In genomic region chr6:35365599-35366596, GRCh38 we compare ENCODE assay signal across 1 cellular context.
TF ChIP-seq lines count a peak whose summit lies in the region.

No MANE protein-coding gene starts in this region.

TF ChIP-seq in K562, 482 proteins besides CTCF, POLR2A, EP300 and RAD21 (continued from another document):
- TF ChIP-seq ATF3 (IDR thresholded peaks at IDR 0.05) = peak; percentile 54; the same call in 1 of the 2 replicates
- TF ChIP-seq ATF3 (CRISPR knock-in tag; conservative IDR thresholded peaks at IDR 0.05) = no peak
- TF ChIP-seq ZKSCAN3 (CRISPR knock-in tag; IDR thresholded peaks at IDR 0.05) = no peak
- no peak for TF ChIP-seq FOXA3 (CRISPR knock-in tag; conservative IDR thresholded peaks at IDR 0.05 in 1 of 2, IDR thresholded peaks at IDR 0.05 in 1 of 2)
- 0 out of 2 replicates have a peak, but pooled peaks have one; percentile 33 for TF ChIP-seq TSC22D4 (tag; IDR thresholded peaks at IDR 0.05)
- TF ChIP-seq BCOR (IDR thresholded peaks at IDR 0.05) = 0 out of 2 replicates have a peak, but pooled peaks have one; percentile 25
- peak; percentile 53; the same call in 1 of the 2 replicates for TF ChIP-seq HMBOX1 (IDR thresholded peaks at IDR 0.05)
